In the genomic region with DNA sequence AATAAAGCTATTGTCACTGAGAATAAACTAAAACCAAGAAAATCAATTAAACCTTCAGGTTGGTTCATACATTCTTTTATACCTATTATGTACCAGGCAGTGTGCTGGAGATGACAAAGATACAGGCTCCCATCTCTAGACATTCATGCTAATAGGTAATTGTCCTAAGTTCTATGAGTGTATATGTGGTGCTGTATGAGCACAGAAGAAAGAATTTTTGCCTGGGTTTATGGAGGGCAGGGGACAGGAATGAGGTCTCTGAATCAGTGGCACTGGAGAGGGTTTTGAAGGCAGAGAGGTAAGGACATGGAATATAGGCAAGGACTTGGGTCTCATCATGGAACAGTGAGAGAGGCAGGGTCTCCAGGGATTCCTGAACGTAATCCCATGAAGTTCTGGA, we compare ENCODE assay signal across 30 cellular contexts. TPM values are rescaled to one million over a fixed set of nuclear protein-coding genes. Genes with fewer than 3 reads are reported as not detected.
DNase-seq lines count a peak whose midpoint lies in the region; TF ChIP-seq lines count a peak whose summit lies in the region.
"Had no signal": no experiment of that assay in that cellular context is flagged by ENCODE, and none has a peak within 500 bp of the region (broad histone marks: within the 10 kb centered on the region; RNA-seq: fewer than 3 reads in every experiment).

No MANE protein-coding gene starts in this region.

- TF ChIP-seq CTCF in left ventricle myocardium inferior (IDR thresholded peaks at IDR 0.05; ENCODE audit: borderline replicate concordance) (no peak), right atrium auricular region (IDR thresholded peaks at IDR 0.05) (no peak), chondrocyte (IDR thresholded peaks at IDR 0.05) (no peak), neural progenitor cell (IDR thresholded peaks at IDR 0.05) (no peak)

- no peaks in the 10 kb centered on the region for H3K79me2 ChIP-seq in neural progenitor cell (ENCODE audit: low read depth)

- H3K9me3 Mint-ChIP-seq in chondrocyte (ENCODE audit: low read depth) (no peaks in the 10 kb centered on the region), neural progenitor cell (peaks cover 2% of the 10 kb centered on the region)
- H3K9me3 Mint-ChIP-seq: stimulated activated naive CD8-positive, alpha-beta T cell treated with anti-CD3 and anti-CD28 coated beads, Interleukin-15, amount 100 ng/mL, for 72 hours had no signal

- H3K27ac Mint-ChIP-seq in chondrocyte (ENCODE audit: unreplicated experiment) = peak overlapping the region; percentile 98
- peak overlapping the region; percentile 15 for H3K27ac Mint-ChIP-seq in neural progenitor cell
- H3K27ac Mint-ChIP-seq: activated CD4-positive, alpha-beta T cell treated with anti-CD3 and anti-CD28 coated beads, Interleukin-2, amount 10 ng/mL, durations not matched to agents 24 days and 14 days; activated CD8-positive, alpha-beta memory T cell treated with anti-CD3 and anti-CD28 coated beads, Interleukin-2, amount 10 ng/mL, durations not matched to agents 7 days and 5 days; activated T-cell treated with anti-CD3 and anti-CD28 coated beads, Interleukin-2, amount 50 U/mL, for 72 hours; B cell had no signal

- H3K9ac ChIP-seq in neural progenitor cell = no peak overlapping the region

- H3K36me3 Mint-ChIP-seq in chondrocyte (ENCODE audit: low read depth) = no peaks in the 10 kb centered on the region
- H3K36me3 Mint-ChIP-seq in neural progenitor cell = no peaks in the 10 kb centered on the region
- H3K36me3 Mint-ChIP-seq: activated CD8-positive, alpha-beta memory T cell treated with anti-CD3 and anti-CD28 coated beads, Interleukin-2, amount 10 ng/mL, durations not matched to agents 7 days and 5 days had no signal

- H2AFZ ChIP-seq in neural progenitor cell (replicated peaks) = no peak overlapping the region

- H3K9me3 ChIP-seq in left ventricle myocardium inferior (replicated peaks) (no peaks in the 10 kb centered on the region), right atrium auricular region (no peaks in the 10 kb centered on the region), neural progenitor cell (ENCODE audit: low read depth) (no peaks in the 10 kb centered on the region)
- no peaks in the 10 kb centered on the region for H3K9me3 ChIP-seq in effector memory CD4-positive, alpha-beta T cell (ENCODE audit: control insufficient read depth, low read length)
- H3K9me3 ChIP-seq: lower lobe of right lung, thyroid gland had no signal

- H3K27ac ChIP-seq in left ventricle myocardium inferior (replicated peaks) = peak overlapping the region; percentile 79
- peak overlapping the region in 1 of 2 donors; percentile 74 for H3K27ac ChIP-seq in right atrium auricular region
- H3K27ac ChIP-seq in neural progenitor cell = no peak overlapping the region
- no peak overlapping the region for H3K27ac ChIP-seq in effector memory CD4-positive, alpha-beta T cell (ENCODE audit: insufficient read depth, low read length, poor library complexity, severe bottlenecking)

- H3K27me3 Mint-ChIP-seq in chondrocyte (ENCODE audit: low read depth) (no peaks in the 10 kb centered on the region), neural progenitor cell (ENCODE audit: insufficient read depth, low read depth) (peaks cover 11% of the 10 kb centered on the region)
- H3K27me3 Mint-ChIP-seq: activated CD4-positive, alpha-beta T cell treated with anti-CD3 and anti-CD28 coated beads, Interleukin-2, amount 10 ng/mL, durations not matched to agents 24 days and 14 days; B cell; stimulated activated naive CD8-positive, alpha-beta T cell treated with anti-CD3 and anti-CD28 coated beads, Interleukin-15, amount 100 ng/mL, for 72 hours had no signal

- H3K4me3 ChIP-seq in left ventricle myocardium inferior (no peak overlapping the region), right atrium auricular region (no peak overlapping the region), neural progenitor cell (no peak overlapping the region)
- no peak overlapping the region for H3K4me3 ChIP-seq in effector memory CD4-positive, alpha-beta T cell (ENCODE audit: insufficient read depth, low read depth, low read length, poor library complexity, severe bottlenecking)
- H3K4me3 ChIP-seq: coronary artery, lower lobe of right lung, thyroid gland had no signal

- H3K36me3 ChIP-seq in left ventricle myocardium inferior = no peaks in the 10 kb centered on the region
- H3K36me3 ChIP-seq in right atrium auricular region = no peaks in the 10 kb centered on the region
- no peaks in the 10 kb centered on the region for H3K36me3 ChIP-seq in neural progenitor cell
- H3K36me3 ChIP-seq in effector memory CD4-positive, alpha-beta T cell (ENCODE audit: control insufficient read depth, insufficient read depth, low read length) = no peaks in the 10 kb centered on the region
- H3K36me3 ChIP-seq: lower lobe of right lung, thyroid gland had no signal

- H3K4me1 ChIP-seq in left ventricle myocardium inferior (peaks cover 43% of the 10 kb centered on the region), right atrium auricular region (peaks cover 0 to 35% of the 10 kb centered on the region in 2 donors), neural progenitor cell (peaks cover 16% of the 10 kb centered on the region)
- H3K4me1 ChIP-seq in effector memory CD4-positive, alpha-beta T cell (ENCODE audit: control insufficient read depth, insufficient read depth, low read length, poor library complexity, severe bottlenecking) = peaks cover 19% of the 10 kb centered on the region

- no peaks in the 10 kb centered on the region for H4K20me1 ChIP-seq in neural progenitor cell (ENCODE audit: low read depth)

- H3K4me3 Mint-ChIP-seq in chondrocyte (ENCODE audit: unreplicated experiment) (no peak overlapping the region), neural progenitor cell (no peak overlapping the region)
- H3K4me3 Mint-ChIP-seq: activated CD4-positive, alpha-beta T cell treated with anti-CD3 and anti-CD28 coated beads, Interleukin-2, amount 10 ng/mL, durations not matched to agents 24 days and 14 days; activated CD8-positive, alpha-beta memory T cell treated with anti-CD3 and anti-CD28 coated beads, Interleukin-2, amount 10 ng/mL, durations not matched to agents 7 days and 5 days; activated T-cell treated with anti-CD3 and anti-CD28 coated beads, Interleukin-2, amount 50 U/mL, for 72 hours; B cell; stimulated activated naive CD8-positive, alpha-beta T cell treated with anti-CD3 and anti-CD28 coated beads, Interleukin-15, amount 100 ng/mL, for 72 hours had no signal

- peaks cover 12% of the 10 kb centered on the region for H3F3A ChIP-seq in neural progenitor cell (ENCODE audit: low read depth)

- DNase-seq in left ventricle myocardium inferior = no peak
- no peak for DNase-seq in right atrium auricular region (ENCODE audit: low spot score)
- no peak for DNase-seq in chondrocyte (ENCODE audit: low spot score)
- DNase-seq in neural progenitor cell (ENCODE audit: low spot score) = no peak
- DNase-seq in stimulated activated CD4-positive, alpha-beta T cell treated with anti-CD3 and anti-CD28 coated beads, Interleukin-4, amount 100 ng/mL, for 1 hour = no peak
- no peak for DNase-seq in HCEC 1CT
- no peak for DNase-seq in NAMALWA (ENCODE audit: low spot score)
- DNase-seq in effector memory CD4-positive, alpha-beta T cell = no peak
- DNase-seq: activated CD4-positive, alpha-beta T cell treated with anti-CD3 and anti-CD28 coated beads, Interleukin-2, amount 10 ng/mL, durations not matched to agents 24 days and 14 days; activated CD8-positive, alpha-beta memory T cell treated with anti-CD3 and anti-CD28 coated beads, Interleukin-2, amount 10 ng/mL, durations not matched to agents 7 days and 5 days; activated naive CD4-positive, alpha-beta T cell treated with Interleukin-2 at 50 U/mL for 16 hours; activated T-cell treated with anti-CD3 and anti-CD28 coated beads, Interleukin-2, amount 50 U/mL, for 72 hours; amniotic stem cell; COR-L47; DND-41; glutamatergic neuron; Kasumi-1; kidney; lower lobe of right lung; MV-4-11; NCI-H1694; NCI-H2171; NCI-H526; occipital lobe; retina; stimulated activated CD4-positive, alpha-beta T cell treated with anti-CD3 and anti-CD28 coated beads, Interleukin-4, amount 100 ng/mL, for 4 hours; stimulated activated naive CD8-positive, alpha-beta T cell treated with anti-CD3 and anti-CD28 coated beads, Interleukin-15, amount 100 ng/mL, for 72 hours; thyroid gland had no signal

- intact Hi-C loops in left ventricle myocardium inferior (cut with micrococcal nuclease) = loop anchor here (5.0 to 10.0 kb wide), 2 partner anchors 71 to 323 kb away; partner anchors contain the start of gene MED13L

- H3K27me3 ChIP-seq in left ventricle myocardium inferior (ENCODE audit: low read depth) (no peaks in the 10 kb centered on the region), right atrium auricular region (no peaks in the 10 kb centered on the region), neural progenitor cell (no peaks in the 10 kb centered on the region)
- H3K27me3 ChIP-seq in effector memory CD4-positive, alpha-beta T cell (replicated peaks; ENCODE audit: control insufficient read depth, insufficient read depth, low read length, poor library complexity, severe bottlenecking) = no peaks in the 10 kb centered on the region
- H3K27me3 ChIP-seq: thyroid gland had no signal

- H3K4me2 ChIP-seq in neural progenitor cell = no peak overlapping the region

- peaks cover 65% of the 10 kb centered on the region for H3K4me1 Mint-ChIP-seq in chondrocyte (ENCODE audit: low read depth)
- peaks cover 30% of the 10 kb centered on the region for H3K4me1 Mint-ChIP-seq in neural progenitor cell

RNA-seq across cellular contexts. Expression of gene MAP1LC3B2, which starts 38.7 kb away (rescaled TPM):
- total RNA-seq in left ventricle myocardium inferior (2.9 TPM), right atrium auricular region (1 to 10 TPM; 1.0 to 1.4 TPM), chondrocyte (3.3 to 4.1 TPM (median 3.3 TPM) in 3 replicates), neural progenitor cell (ENCODE audit: low replicate concordance) (0.39 and 1.5 TPM in 2 replicates)
